ENCODE assay signal across 15 cellular contexts in genomic region chr1:165383067-165383466, GRCh38. TPM values are rescaled to one million over a fixed set of nuclear protein-coding genes. Genes with fewer than 3 reads are reported as not detected.
DNase-seq lines count a peak whose midpoint lies in the region; ATAC-seq and TF ChIP-seq lines count a peak whose summit lies in the region.
"Had no signal": no experiment of that assay in that cellular context is flagged by ENCODE, and none has a peak within 500 bp of the region (broad histone marks: within the 10 kb centered on the region; RNA-seq: fewer than 3 reads in every experiment).

No MANE protein-coding gene starts in this region.

- POLR2A ChIA-PET in PC-9 (lab: Charles Lee; ENCODE audit: unreplicated experiment) = interaction anchor here (0.6 kb wide), 1 partner anchor 23 kb away, joined by 3 read pairs; no protein-coding TSS in a partner anchor

- H3K4me2 ChIP-seq in PC-9 = no peak overlapping the region
- H3K4me2 ChIP-seq: BLaER1 treated with 17β-estradiol and CSF1 and Interleukin-3, amounts not matched to agents 10 nM and 100 nM; smooth muscle cell had no signal

- TF ChIP-seq POLR2A in heart left ventricle (IDR thresholded peaks at IDR 0.05) = no peak

- TF ChIP-seq CTCF in heart left ventricle (IDR thresholded peaks at IDR 0.05) (no peak), PC-9 (conservative IDR thresholded peaks at IDR 0.05) (no peak)

- peak; percentile 72 for DNase-seq in Ammon's horn (ENCODE audit: low spot score)
- DNase-seq in anterior cingulate cortex (lab: John Stamatoyannopoulos, UW) = peak in 36 of 58 donors; percentile 8 to 83 (median 33)
- peak; percentile 23 to 78 (median 60) for DNase-seq in heart left ventricle
- DNase-seq in posterior cingulate gyrus = peak in 8 of 10 donors; percentile 21 to 91 (median 35)
- no peak for DNase-seq in NOMO-1 treated with dmso at 0.1 percent for 144 hours (lab: John Stamatoyannopoulos, UW; ENCODE audit: unreplicated experiment)
- DNase-seq in NCI-H2227 (lab: John Stamatoyannopoulos, UW; ENCODE audit: unreplicated experiment) = no peak
- no peak for DNase-seq in PC-9
- DNase-seq in activated naive CD4-positive, alpha-beta T cell treated with Interleukin-2 at 50 U/mL for 16 hours = no peak
- DNase-seq: activated CD4-positive, alpha-beta T cell treated with anti-CD3 and anti-CD28 coated beads, Interleukin-2, amount 10 ng/mL, durations not matched to agents 24 days and 14 days; activated naive CD4-positive, alpha-beta T cell treated with anti-CD3 and anti-CD28 coated beads for 36 hours; effector memory CD4-positive, alpha-beta T cell; NCI-H187 had no signal

- H3K4me3 ChIP-seq in heart left ventricle (no peak overlapping the region), PC-9 (no peak overlapping the region)
- H3K4me3 ChIP-seq: BLaER1 treated with 17β-estradiol and CSF1 and Interleukin-3, amounts not matched to agents 10 nM and 100 nM; smooth muscle cell had no signal

- H4K20me1 ChIP-seq in PC-9 (ENCODE audit: insufficient read depth) = no peaks in the 10 kb centered on the region; the same call in 1 of the 2 replicates

- H3K27me3 ChIP-seq in heart left ventricle = peaks cover 0 to 21% (median 0%) of the 10 kb centered on the region in 9 donors
- 0 out of 2 replicates have a peak, but pooled peaks cover 8% of the 10 kb centered on the region for H3K27me3 ChIP-seq in PC-9 (ENCODE audit: insufficient read depth, low read depth)

- peaks cover 0 to 16% (median 3%) of the 10 kb centered on the region in 12 donors for H3K4me1 ChIP-seq in heart left ventricle
- H3K4me1 ChIP-seq in PC-9 (replicated peaks; ENCODE audit: insufficient read depth) = no peaks in the 10 kb centered on the region
- H3K4me1 ChIP-seq: BLaER1 treated with 17β-estradiol and CSF1 and Interleukin-3, amounts not matched to agents 10 nM and 100 nM had no signal

- intact Hi-C loops in heart left ventricle (cut with DNase I) (no loop called here), posterior cingulate gyrus (cut with DNase I) (loop anchor here (10.0 kb wide), 1 partner anchor 532 kb away; no protein-coding TSS in a partner anchor), PC-9 (cut with micrococcal nuclease; ENCODE audit: unreplicated experiment) (no loop called here)

- CTCF ChIA-PET in PC-9 (lab: Charles Lee) = no interaction called here

- ATAC-seq in heart left ventricle = peak; percentile 46 to 93 (median 84)

- no peak overlapping the region for H2AFZ ChIP-seq in PC-9

- no TSS peak for BruUV-seq in PC-9 (replicated peaks; lab: Mats Ljungman, UMichigan)

- no peaks in the 10 kb centered on the region for H3K9me2 ChIP-seq in PC-9 (ENCODE audit: insufficient read depth)

- no peaks in the 10 kb centered on the region for H3K79me2 ChIP-seq in PC-9 (ENCODE audit: low read depth)

- H3K36me3 ChIP-seq in heart left ventricle = no peaks in the 10 kb centered on the region
- no peaks in the 10 kb centered on the region for H3K36me3 ChIP-seq in PC-9 (ENCODE audit: low read depth)
- H3K36me3 ChIP-seq: BLaER1 treated with 17β-estradiol and CSF1 and Interleukin-3, amounts not matched to agents 10 nM and 100 nM had no signal

- no peaks in the 10 kb centered on the region for H3K9me3 ChIP-seq in heart left ventricle
- H3K9me3 ChIP-seq in PC-9 (ENCODE audit: insufficient read depth, low read depth) = no peaks in the 10 kb centered on the region
- H3K9me3 ChIP-seq: BLaER1 treated with 17β-estradiol and CSF1 and Interleukin-3, amounts not matched to agents 10 nM and 100 nM had no signal

- no peak overlapping the region for H3K27ac ChIP-seq in heart left ventricle
- H3K27ac ChIP-seq in PC-9 = no peak overlapping the region
- H3K27ac ChIP-seq: BLaER1 treated with 17β-estradiol and CSF1 and Interleukin-3, amounts not matched to agents 10 nM and 100 nM had no signal

- H3F3A ChIP-seq in PC-9 (ENCODE audit: insufficient read depth, low read depth) = no peaks in the 10 kb centered on the region

- WGBS in heart left ventricle, 4 donors = 49 to 76% (median 66%) methylated on average over 6 of the region's 6 CpGs

RNA-seq across cellular contexts. Expression of gene LMX1A, which starts 26.6 kb away (rescaled TPM):
- total RNA-seq in heart left ventricle = under 1 TPM in 5 of 9 donors, not detected in 4; 0.07 to 0.37 (median 0.16) TPM
- polyA plus RNA-seq in heart left ventricle = under 1 TPM in 1 of 2 donors, not detected in 1; 0.03 TPM
- not detected in 2 replicates for total RNA-seq in PC-9 (2021)
- total RNA-seq: activated CD4-positive, alpha-beta T cell treated with anti-CD3 and anti-CD28 coated beads, Interleukin-2, amount 10 ng/mL, durations not matched to agents 24 days and 14 days; activated naive CD4-positive, alpha-beta T cell treated with anti-CD3 and anti-CD28 coated beads for 36 hours; smooth muscle cell had no signal
- polyA plus RNA-seq: liver, smooth muscle cell had no signal

Comparison
In these comparisons a context has a peak if more than half of its experiments do, and no peak if none do; other contexts are left out.
1. DNase-seq: peak in Ammon's horn (single experiment), anterior cingulate cortex (36 of 58), heart left ventricle (5 of 5) and posterior cingulate gyrus (8 of 10); none in NOMO-1 treated with dmso at 0.1 percent for 144 hours (single experiment), NCI-H2227 (single experiment), PC-9 (0 of 2) and activated naive CD4-positive, alpha-beta T cell treated with Interleukin-2 at 50 U/mL for 16 hours (single experiment).